In the genomic region with DNA sequence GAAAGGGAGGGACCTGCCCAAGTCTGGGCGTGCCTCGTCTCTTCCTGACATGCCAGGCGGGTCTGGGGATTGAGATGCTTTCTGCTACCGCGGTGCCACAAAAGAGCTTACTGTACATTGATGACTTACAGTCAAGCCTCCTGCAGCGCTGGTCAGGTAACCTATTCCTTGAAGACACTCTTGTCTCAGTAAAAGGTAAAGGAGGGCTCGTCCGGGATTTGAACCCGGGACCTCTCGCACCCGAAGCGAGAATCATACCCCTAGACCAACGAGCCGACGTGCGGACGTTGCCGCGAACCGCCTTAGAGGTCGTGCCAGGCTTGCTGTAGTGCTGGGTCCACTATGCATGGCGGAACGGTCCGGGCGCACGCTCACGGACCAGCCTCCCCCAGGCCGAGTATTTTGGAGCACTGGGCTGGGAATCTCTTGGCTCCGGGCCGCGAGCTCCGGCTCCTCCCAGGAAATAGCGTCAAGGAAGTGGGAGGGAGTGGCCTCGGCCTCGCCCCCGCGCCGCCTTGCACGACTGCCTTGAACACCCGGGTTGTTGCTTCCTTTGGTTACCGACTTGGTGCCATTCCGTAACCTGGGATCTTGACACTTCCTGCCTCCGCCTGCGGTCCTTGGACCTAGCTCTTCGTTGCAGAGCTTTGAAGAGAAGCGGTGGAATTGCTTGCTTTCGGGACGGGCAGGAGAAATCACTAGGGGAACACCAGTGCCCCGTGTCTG, we compare ENCODE assay signal across 8 cellular contexts. TPM values are rescaled to one million over a fixed set of nuclear protein-coding genes. Genes with fewer than 3 reads are reported as not detected.
A peak's percentile ranks its signal among the peaks of the same experiment; 100 is the strongest.
DNase-seq lines count a peak whose midpoint lies in the region; TF ChIP-seq lines count a peak whose summit lies in the region.

No MANE protein-coding gene starts in this region.

- H3K9me2 ChIP-seq in MM.1S (replicated peaks; ENCODE audit: insufficient read depth, low read length), result no peaks in the 10 kb centered on the region

- no peaks in the 10 kb centered on the region for H3K9me3 Mint-ChIP-seq in activated naive CD4-positive, alpha-beta T cell treated with anti-CD3 and anti-CD28 coated beads, Interleukin-2, amount 10 ng/mL, durations not matched to agents 7 days and 5 days

- peak overlapping the region; percentile 76 for H3K4me2 ChIP-seq in MM.1S (ENCODE audit: low read depth, low read length)

- peak overlapping the region; percentile 75 for H3K9ac ChIP-seq in MM.1S (ENCODE audit: low read length)

- H3K4me1 ChIP-seq in MM.1S (ENCODE audit: low read length), result peaks cover 5% of the 10 kb centered on the region; the same call in 1 of the 2 replicates
- H3K4me1 ChIP-seq in suprapubic skin, result peaks cover 30% of the 10 kb centered on the region

- H3K4me3 Mint-ChIP-seq in activated naive CD4-positive, alpha-beta T cell treated with anti-CD3 and anti-CD28 coated beads, Interleukin-2, amount 10 ng/mL, durations not matched to agents 7 days and 5 days, result peak overlapping the region; percentile 96

- H2AFZ ChIP-seq in MM.1S (ENCODE audit: low read length), result peak overlapping the region; percentile 65

- peak overlapping the region; percentile 92 for H3K4me3 ChIP-seq in H7 (ENCODE audit: insufficient read depth, low read depth, low read length)
- H3K4me3 ChIP-seq in MM.1S (ENCODE audit: low read length), result peak overlapping the region; percentile 72
- peak overlapping the region; percentile 59 for H3K4me3 ChIP-seq in suprapubic skin

- H3K36me3 ChIP-seq in H7 (replicated peaks; ENCODE audit: control insufficient read depth, insufficient read depth, low read length), result peaks cover 3% of the 10 kb centered on the region; the same call in 1 of the 2 replicates
- 0 out of 2 replicates have a peak, but pooled peaks cover 8% of the 10 kb centered on the region for H3K36me3 ChIP-seq in MM.1S (replicated peaks; ENCODE audit: insufficient read depth, low read length)
- H3K36me3 ChIP-seq in suprapubic skin, result peaks cover 5% of the 10 kb centered on the region

- H4K20me1 ChIP-seq in MM.1S (ENCODE audit: insufficient read depth, low read length), result no peaks in the 10 kb centered on the region

- in situ Hi-C loops in G401 (cut with HindIII; ENCODE audit: low sequenced_read_pairs) (no loop called here), SK-MEL-5 (cut with HindIII; ENCODE audit: low pct_unique_long_range_greater_than_20kb, low sequenced_read_pairs) (no loop called here)

- peak; percentile 96 for DNase-seq in G401 (ENCODE audit: low spot score)
- peak; percentile 83 for DNase-seq in H7
- peak; percentile 89 for DNase-seq in MM.1S
- peak; percentile 96 for DNase-seq in SK-MEL-5 (ENCODE audit: low read depth, low spot score)
- peak; percentile 93 for DNase-seq in activated naive CD4-positive, alpha-beta T cell treated with anti-CD3 and anti-CD28 coated beads, Interleukin-2, amount 10 ng/mL, durations not matched to agents 7 days and 5 days
- peak; percentile 92 for DNase-seq in globus pallidus (ENCODE audit: low spot score)
- peak; percentile 89 for DNase-seq in occipital lobe (lab: John Stamatoyannopoulos, UW)
- peak; percentile 97 to 98 for DNase-seq in suprapubic skin (ENCODE audit: low spot score in 2 of 2)

- TF ChIP-seq EP300 in suprapubic skin (IDR thresholded peaks at IDR 0.05), result no peak

- peaks cover 15% of the 10 kb centered on the region for H3K27me3 Mint-ChIP-seq in activated naive CD4-positive, alpha-beta T cell treated with anti-CD3 and anti-CD28 coated beads, Interleukin-2, amount 10 ng/mL, durations not matched to agents 7 days and 5 days

- peak overlapping the region; percentile 95 for H3K27ac ChIP-seq in MM.1S (ENCODE audit: low read length)
- H3K27ac ChIP-seq in suprapubic skin, result peak overlapping the region; percentile 90

- peak overlapping the region; percentile 100 for H3K27ac Mint-ChIP-seq in activated naive CD4-positive, alpha-beta T cell treated with anti-CD3 and anti-CD28 coated beads, Interleukin-2, amount 10 ng/mL, durations not matched to agents 7 days and 5 days

- H3K4me1 Mint-ChIP-seq in activated naive CD4-positive, alpha-beta T cell treated with anti-CD3 and anti-CD28 coated beads, Interleukin-2, amount 10 ng/mL, durations not matched to agents 7 days and 5 days, result peaks cover 69% of the 10 kb centered on the region

- H3K27me3 ChIP-seq in H7 (ENCODE audit: control insufficient read depth, insufficient read depth, low read length) (no peaks in the 10 kb centered on the region), MM.1S (replicated peaks; ENCODE audit: insufficient read depth, low read length) (no peaks in the 10 kb centered on the region), suprapubic skin (no peaks in the 10 kb centered on the region)

- H3K9me3 ChIP-seq in MM.1S (replicated peaks; ENCODE audit: insufficient read depth, low read length) (no peaks in the 10 kb centered on the region), suprapubic skin (no peaks in the 10 kb centered on the region)

- TF ChIP-seq POLR2A in suprapubic skin (IDR thresholded peaks at IDR 0.05), result peak in 1 of 2 donors; percentile 50

- no peak for TF ChIP-seq CTCF in MM.1S (IDR thresholded peaks at IDR 0.05; ENCODE audit: low read length)
- TF ChIP-seq CTCF in suprapubic skin (IDR thresholded peaks at IDR 0.05), result no peak

- peaks cover 45% of the 10 kb centered on the region for H3K36me3 Mint-ChIP-seq in activated naive CD4-positive, alpha-beta T cell treated with anti-CD3 and anti-CD28 coated beads, Interleukin-2, amount 10 ng/mL, durations not matched to agents 7 days and 5 days

- peaks cover 43% of the 10 kb centered on the region for H3F3A ChIP-seq in MM.1S (ENCODE audit: insufficient read depth, low read length)

- CTCF ChIA-PET in activated naive CD4-positive, alpha-beta T cell treated with anti-CD3 and anti-CD28 coated beads, Interleukin-2, amount 10 ng/mL, durations not matched to agents 7 days and 5 days (lab: Charles Lee), result interaction anchor here (1.0 to 5.9 kb wide), 7 partner anchors 14 to 103 kb away, joined by 3 to 38 read pairs (median 8); a partner anchor contains a TSS

- no peaks in the 10 kb centered on the region for H3K79me2 ChIP-seq in MM.1S (ENCODE audit: low read length)

- whole genome bisulfite sequencing in suprapubic skin, result under 1% methylated on average over 17 of the region's 49 CpGs

RNA-seq across cellular contexts. Expression of a gene that starts 12.4 kb away (rescaled TPM):
- total RNA-seq in G401 (2014; rRNA removed; shearing (Covaris generic)), result 162 and 166 TPM in 2 replicates
- total RNA-seq in H7 (2014; rRNA removed; shearing (Covaris generic)), result 209 and 254 TPM in 2 replicates
- 66.5 and 78.0 TPM in 2 replicates for total RNA-seq in SK-MEL-5 (2014; rRNA removed; shearing (Covaris generic))
- 82.8 and 87.8 TPM in 2 replicates for polyA plus RNA-seq in SK-MEL-5 (2015; cell fraction: cytosol; rRNA removed)
- 216 and 332 TPM in 2 replicates for polyA plus RNA-seq in SK-MEL-5 (2015; cell fraction: nucleus; rRNA removed)
- total RNA-seq in occipital lobe (2.7 TPM), suprapubic skin (10 to 100 TPM in 2 of 4 donors, 1 to 10 TPM in 2; 3.7 to 18.2 (median 9.5) TPM)

RNA-seq across cellular contexts. Expression of a gene that starts 25.1 kb away (rescaled TPM):
- total RNA-seq in G401 (2014; rRNA removed; shearing (Covaris generic)), result 15.0 and 22.9 TPM in 2 replicates
- total RNA-seq in H7 (2014; rRNA removed; shearing (Covaris generic)), result 14.1 and 14.3 TPM in 2 replicates
- total RNA-seq in SK-MEL-5 (2014; rRNA removed; shearing (Covaris generic)), result 5.7 and 7.0 TPM in 2 replicates
- 6.7 and 9.9 TPM in 2 replicates for polyA plus RNA-seq in SK-MEL-5 (2015; cell fraction: cytosol; rRNA removed)
- 46.3 and 62.2 TPM in 2 replicates for polyA plus RNA-seq in SK-MEL-5 (2015; cell fraction: nucleus; rRNA removed)
- 12.2 TPM for total RNA-seq in occipital lobe
- 10 to 100 TPM; 16.8 to 58.1 (median 22.3) TPM for total RNA-seq in suprapubic skin

RNA-seq across cellular contexts. Expression of a gene that starts 26.3 kb away (rescaled TPM):
- 133 and 173 TPM in 2 replicates for total RNA-seq in G401 (2014; rRNA removed; shearing (Covaris generic))
- 101 and 122 TPM in 2 replicates for total RNA-seq in H7 (2014; rRNA removed; shearing (Covaris generic))
- total RNA-seq in SK-MEL-5 (2014; rRNA removed; shearing (Covaris generic)), result 54.1 and 62.0 TPM in 2 replicates
- polyA plus RNA-seq in SK-MEL-5 (2015; cell fraction: cytosol; rRNA removed), result 63.3 and 68.7 TPM in 2 replicates
- 243 and 259 TPM in 2 replicates for polyA plus RNA-seq in SK-MEL-5 (2015; cell fraction: nucleus; rRNA removed)
- total RNA-seq in occipital lobe (20.0 TPM), suprapubic skin (10 to 100 TPM; 13.0 to 35.1 (median 16.7) TPM)

RNA-seq across cellular contexts. Expression of a gene that starts 32.8 kb away (rescaled TPM):
- 24.3 and 25.6 TPM in 2 replicates for total RNA-seq in G401 (2014; rRNA removed; shearing (Covaris generic))
- total RNA-seq in H7 (2014; rRNA removed; shearing (Covaris generic)), result 9.9 and 10.7 TPM in 2 replicates
- total RNA-seq in SK-MEL-5 (2014; rRNA removed; shearing (Covaris generic)), result 8.4 and 12.3 TPM in 2 replicates
- polyA plus RNA-seq in SK-MEL-5 (2015; cell fraction: cytosol; rRNA removed), result 10.1 and 10.2 TPM in 2 replicates
- polyA plus RNA-seq in SK-MEL-5 (2015; cell fraction: nucleus; rRNA removed), result 0.72 and 2.9 TPM in 2 replicates
- total RNA-seq in occipital lobe, result 4.8 TPM
- total RNA-seq in suprapubic skin, result 10 to 100 TPM in 2 of 4 donors, 1 to 10 TPM in 2; 8.1 to 10.6 (median 9.9) TPM

RNA-seq across cellular contexts. Expression of a gene that starts 46.6 kb away (rescaled TPM):
- total RNA-seq in G401 (2014; rRNA removed; shearing (Covaris generic)), result 37.8 and 60.6 TPM in 2 replicates
- total RNA-seq in H7 (2014; rRNA removed; shearing (Covaris generic)), result 27.7 and 40.7 TPM in 2 replicates
- total RNA-seq in SK-MEL-5 (2014; rRNA removed; shearing (Covaris generic)), result 17.0 and 19.1 TPM in 2 replicates
- polyA plus RNA-seq in SK-MEL-5 (2015; cell fraction: cytosol; rRNA removed), result 12.5 and 17.2 TPM in 2 replicates
- 22.1 and 27.9 TPM in 2 replicates for polyA plus RNA-seq in SK-MEL-5 (2015; cell fraction: nucleus; rRNA removed)
- total RNA-seq in occipital lobe (35.9 TPM), suprapubic skin (10 to 100 TPM; 13.7 to 21.4 (median 19.4) TPM)

Comparison
In these comparisons a context has a peak if more than half of its experiments do, and no peak if none do; other contexts are left out.
1. Peak in every context shown above with its lines: DNase-seq, H3K4me3 ChIP-seq and H3K27ac ChIP-seq.